In the genomic region with DNA sequence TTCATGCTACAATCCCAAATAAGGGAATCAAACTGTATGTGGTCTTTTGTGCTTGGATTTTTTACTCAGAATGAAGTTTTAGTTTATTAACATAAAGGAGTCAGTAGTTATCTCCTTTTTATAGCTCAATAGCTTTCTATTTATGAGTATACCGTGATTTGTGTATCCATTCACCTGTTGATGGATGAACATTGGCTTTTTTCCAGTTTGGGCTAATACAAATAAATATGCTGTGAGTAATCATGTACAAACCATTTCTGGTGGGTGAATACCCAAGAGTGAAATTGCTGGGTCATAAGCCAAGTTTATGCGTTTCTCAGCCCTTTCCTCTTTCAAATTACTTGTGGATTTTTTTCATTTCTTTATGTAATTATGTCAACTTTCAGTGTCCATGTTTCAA, we compare ENCODE assay signal across 17 cellular contexts.
"Had no signal": no experiment of that assay in that cellular context is flagged by ENCODE, and none has a peak within 500 bp of the region (broad histone marks: within the 10 kb centered on the region; RNA-seq: fewer than 3 reads in every experiment).

No MANE protein-coding gene starts in this region.

- H3K36me3 Mint-ChIP-seq: activated naive CD8-positive, alpha-beta T cell treated with anti-CD3 and anti-CD28 coated beads for 36 hours; memory B cell; naive thymus-derived CD8-positive, alpha-beta T cell had no signal

- H3K4me3 Mint-ChIP-seq: activated naive CD8-positive, alpha-beta T cell treated with anti-CD3 and anti-CD28 coated beads for 36 hours; activated T-helper 1 cell treated with anti-CD3 and anti-CD28 coated beads, Interleukin-12 subunit alpha, Interleukin-12 subunit beta, Interleukin-2, Interleukin-4 antibody, amounts not matched to agents 30 ng/mL and 10 ng/mL and 1 ng/mL, durations not matched to agents 14 hours and 24 hours and 36 hours; memory B cell; naive thymus-derived CD8-positive, alpha-beta T cell had no signal

- H3K36me3 ChIP-seq: left lung, transverse colon had no signal

- H3K4me2 ChIP-seq: hepatocyte had no signal

- H3K4me1 ChIP-seq: left lung, transverse colon had no signal

- H2AFZ ChIP-seq: hepatocyte had no signal

- H3K4me1 Mint-ChIP-seq: activated naive CD8-positive, alpha-beta T cell treated with anti-CD3 and anti-CD28 coated beads for 36 hours; memory B cell; naive thymus-derived CD8-positive, alpha-beta T cell had no signal

- DNase-seq: activated CD4-positive, alpha-beta T cell treated with anti-CD3 and anti-CD28 coated beads, Interleukin-2, amount 50 U/mL, for 1 hour; activated naive CD8-positive, alpha-beta T cell treated with anti-CD3 and anti-CD28 coated beads for 36 hours; amygdala; left lung; mucosa of descending colon; naive thymus-derived CD8-positive, alpha-beta T cell; right cardiac atrium; small intestine; stimulated activated CD4-positive, alpha-beta T cell treated with anti-CD3 and anti-CD28 coated beads, Interleukin-4, amount 100 ng/mL, for 4 hours; stimulated activated CD8-positive, alpha-beta memory T cell treated with anti-CD3 and anti-CD28 coated beads, Interleukin-4, amount 100 ng/mL, for 48 hours; stimulated activated naive CD4-positive, alpha-beta T cell treated with Interleukin-2 at 50 U/mL for 16 hours; T-helper 9 cell; transverse colon had no signal

- H3K4me3 ChIP-seq: hepatocyte, left lung, mucosa of descending colon, transverse colon had no signal

- H3K79me2 ChIP-seq: hepatocyte had no signal

- H3K9me3 ChIP-seq: left lung, mucosa of descending colon, transverse colon had no signal

- H3K9me3 Mint-ChIP-seq: activated naive CD8-positive, alpha-beta T cell treated with anti-CD3 and anti-CD28 coated beads for 36 hours; activated T-helper 1 cell treated with anti-CD3 and anti-CD28 coated beads, Interleukin-12 subunit alpha, Interleukin-12 subunit beta, Interleukin-2, Interleukin-4 antibody, amounts not matched to agents 30 ng/mL and 10 ng/mL and 1 ng/mL, durations not matched to agents 14 hours and 24 hours and 36 hours had no signal

- H3K27me3 ChIP-seq: hepatocyte, left lung, transverse colon had no signal

- H3K27ac ChIP-seq: hepatocyte, left lung, transverse colon had no signal

- H3K27me3 Mint-ChIP-seq: memory B cell, progenitor cell of endocrine pancreas had no signal

- H3K27ac Mint-ChIP-seq: activated naive CD8-positive, alpha-beta T cell treated with anti-CD3 and anti-CD28 coated beads for 36 hours; activated T-helper 1 cell treated with anti-CD3 and anti-CD28 coated beads, Interleukin-12 subunit alpha, Interleukin-12 subunit beta, Interleukin-2, Interleukin-4 antibody, amounts not matched to agents 30 ng/mL and 10 ng/mL and 1 ng/mL, durations not matched to agents 14 hours and 24 hours and 36 hours; memory B cell; naive thymus-derived CD8-positive, alpha-beta T cell; progenitor cell of endocrine pancreas had no signal

- ATAC-seq: left lung; mucosa of descending colon; naive thymus-derived CD8-positive, alpha-beta T cell; right cardiac atrium had no signal
